In the genomic region with DNA sequence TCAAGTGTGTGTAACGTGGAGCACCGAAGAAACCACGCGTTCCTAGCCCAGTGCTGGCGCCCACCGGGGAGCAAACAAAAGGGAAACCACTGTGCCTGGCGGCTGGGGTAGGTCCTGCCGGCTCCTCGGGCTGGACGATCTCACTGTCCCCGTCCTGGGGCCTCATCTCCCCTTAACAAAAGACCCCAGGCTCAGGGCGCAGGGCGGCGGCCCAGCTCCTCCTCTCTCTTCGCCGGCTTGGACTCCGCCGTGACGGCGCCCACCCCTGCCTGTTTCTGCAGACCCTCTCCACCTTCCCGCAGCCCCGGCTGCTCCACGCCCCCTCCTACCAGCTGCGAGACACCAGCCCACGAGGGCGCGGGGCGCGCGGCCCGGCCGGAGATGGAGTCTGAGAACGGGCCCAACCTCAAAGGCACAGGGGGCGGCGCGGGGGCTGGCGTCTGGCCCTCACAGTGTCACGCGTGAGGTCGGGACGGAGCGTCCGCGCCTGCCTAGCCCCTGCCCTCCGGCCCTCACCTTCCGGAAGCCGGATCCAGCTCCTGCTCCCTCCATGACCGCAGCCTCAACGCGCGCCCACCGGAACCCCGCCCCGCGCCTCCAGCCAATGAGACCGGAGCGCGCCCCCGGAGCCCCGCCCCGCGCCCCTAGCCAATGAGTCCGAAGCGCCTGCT, we compare ENCODE assay signal across 8 cellular contexts. TPM values are rescaled to one million over a fixed set of nuclear protein-coding genes. Genes with fewer than 3 reads are reported as not detected.
DNase-seq lines count a peak whose midpoint lies in the region; ATAC-seq and TF ChIP-seq lines count a peak whose summit lies in the region.

Gene CENPX (minus strand): TSS at position 569 of the 671 bp plus-strand sequence. CDS start 17 bp downstream, at position 552.

- H3K27ac ChIP-seq in KMS-11 (peak within 1 kb of the TSS; percentile 26), mammary epithelial cell (ENCODE audit: insufficient read depth, low read depth, low read length) (peak within 1 kb of the TSS; percentile 15), lung (ENCODE audit: low read depth in 1 of 2, low read length in 1 of 2) (peak within 1 kb of the TSS; percentile 84 to 88)

- no peak for TF ChIP-seq CTCF in KMS-11 (conservative IDR thresholded peaks at IDR 0.05; ENCODE audit: low read depth, low read length)
- TF ChIP-seq CTCF in mammary epithelial cell (conservative IDR thresholded peaks at IDR 0.05 in 1 of 2, IDR thresholded peaks at IDR 0.05 in 1 of 2; ENCODE audit: extremely low read depth in 1 of 2, insufficient read depth in 1 of 2, low read depth in 1 of 2, low read length in 2 of 2), result no peak
- TF ChIP-seq CTCF in lung (IDR thresholded peaks at IDR 0.05; ENCODE audit: control extremely low read depth, extremely low read depth), result no peak
- no peak for TF ChIP-seq CTCF in type B pancreatic cell (conservative IDR thresholded peaks at IDR 0.05)
- no peak for TF ChIP-seq CTCF in GM10266 (IDR thresholded peaks at IDR 0.05; ENCODE audit: control insufficient read depth, insufficient read depth, low read depth, missing control alignments)

- H3K79me2 ChIP-seq in KMS-11 (ENCODE audit: insufficient read depth, low read depth) (peaks cover 6% of the 10 kb centered on the region; the same call in 1 of the 2 replicates), mammary epithelial cell (ENCODE audit: insufficient read depth, low read length) (peaks cover 26% of the 10 kb centered on the region)

- H3K36me3 Mint-ChIP-seq in type B pancreatic cell, result no peaks in the 10 kb centered on the region

- intact Hi-C loops in mammary epithelial cell (cut with micrococcal nuclease), result loop anchor here (5.0 kb wide), 3 partner anchors 45 to 310 kb away; partner anchors contain the start of genes ARHGDIA, ASPSCR1 and SLC25A10

- no peaks in the 10 kb centered on the region for H4K20me1 ChIP-seq in KMS-11 (ENCODE audit: insufficient read depth)
- H4K20me1 ChIP-seq in mammary epithelial cell (ENCODE audit: insufficient read depth, low read length), result peaks cover 3% of the 10 kb centered on the region

- dilution Hi-C loops in mammary epithelial cell (cut with HindIII; ENCODE audit: low sequenced_read_pairs), result no loop called here

- DNase-seq in mammary epithelial cell, result no peak
- no peak for DNase-seq in lung (ENCODE audit: low spot score)
- DNase-seq in type B pancreatic cell (ENCODE audit: extremely low spot score, unreplicated experiment), result no peak
- DNase-seq in NCI-H69 (lab: John Stamatoyannopoulos, UW), result no peak
- no peak for DNase-seq in HUDEP-2 (lab: John Stamatoyannopoulos, UW; ENCODE audit: unreplicated experiment in 76 of 76)
- DNase-seq in GM10266 (ENCODE audit: extremely low spot score), result no peak

- H3K27me3 Mint-ChIP-seq in type B pancreatic cell, result no peaks in the 10 kb centered on the region

- H3K4me2 ChIP-seq in KMS-11 (peak within 1 kb of the TSS; percentile 84), mammary epithelial cell (ENCODE audit: insufficient read depth, low read depth, low read length) (peak within 1 kb of the TSS; percentile 96)

- 3% methylated on average over 34 of the region's 64 CpGs for WGBS in mammary epithelial cell (ENCODE audit: low coverage, missing lambda C conversion rate)
- WGBS in lung, 2 donors, result 1% methylated on average over 61 to 64 of the region's 64 CpGs

- H2AFZ ChIP-seq in KMS-11 (ENCODE audit: low read depth), result peak within 1 kb of the TSS; percentile 80
- H2AFZ ChIP-seq in mammary epithelial cell (ENCODE audit: low read depth, low read length), result peak within 1 kb of the TSS; percentile 89

- peak within 1 kb of the TSS; percentile 22 for H3K4me3 ChIP-seq in KMS-11 (IDR thresholded peaks at IDR 0.05; ENCODE audit: insufficient read depth, low read depth, low read length)
- peak within 1 kb of the TSS; percentile 63 to 92 (median 88) for H3K4me3 ChIP-seq in mammary epithelial cell (replicated peaks in 1 of 3; ENCODE audit: insufficient read depth in 1 of 3, low read depth in 2 of 3, low read length in 3 of 3)
- H3K4me3 ChIP-seq in lung, result peak within 1 kb of the TSS; percentile 86

- H3K9me3 Mint-ChIP-seq in type B pancreatic cell, result no peaks in the 10 kb centered on the region

- H3K36me3 ChIP-seq in KMS-11 (ENCODE audit: insufficient read depth), result no peaks in the 10 kb centered on the region
- H3K36me3 ChIP-seq in mammary epithelial cell (ENCODE audit: insufficient read depth, low read length), result peaks cover 3% of the 10 kb centered on the region
- peaks cover 0 to 8% of the 10 kb centered on the region in 2 donors for H3K36me3 ChIP-seq in lung (ENCODE audit: control insufficient read depth in 2 of 2, insufficient read depth in 2 of 2, low read length in 2 of 2)

- peaks cover 12% of the 10 kb centered on the region for H3K4me1 Mint-ChIP-seq in type B pancreatic cell (ENCODE audit: unreplicated experiment)

- in situ Hi-C loops in mammary epithelial cell (cut with MboI; ENCODE audit: low sequenced_read_pairs in 2 of 2), result no loop called here

- peak within 1 kb of the TSS; percentile 77 for H3K27ac Mint-ChIP-seq in type B pancreatic cell

- peak; percentile 17 for ATAC-seq in GM18498 (IDR thresholded peaks at IDR 0.05; ENCODE audit: unreplicated experiment)
- ATAC-seq in lung (ENCODE audit: insufficient read depth, low FRiP score), result no peak

- CTCF ChIA-PET in mammary epithelial cell (lab: Charles Lee; ENCODE audit: low non-redundant PET), result interaction anchor here (0.7 to 1.8 kb wide), 4 partner anchors 15 to 231 kb away, joined by 5 to 19 read pairs (median 12); partner anchors contain the start of gene DCXR

- H3K9ac ChIP-seq in KMS-11 (peak within 1 kb of the TSS; percentile 75), mammary epithelial cell (ENCODE audit: insufficient read depth, low read length) (peak within 1 kb of the TSS; percentile 40)

- H3K27me3 ChIP-seq in KMS-11 (ENCODE audit: insufficient read depth, low read depth) (no peaks in the 10 kb centered on the region), mammary epithelial cell (ENCODE audit: insufficient read depth, low read length) (no peaks in the 10 kb centered on the region), lung (ENCODE audit: control insufficient read depth, insufficient read depth) (no peaks in the 10 kb centered on the region)

- peaks cover 6% of the 10 kb centered on the region for H3K4me1 ChIP-seq in KMS-11 (ENCODE audit: low read depth, poor library complexity, severe bottlenecking)
- H3K4me1 ChIP-seq in mammary epithelial cell (ENCODE audit: insufficient read depth, low read length), result peaks cover 32% of the 10 kb centered on the region
- peaks cover 10 to 12% of the 10 kb centered on the region in 2 donors for H3K4me1 ChIP-seq in lung (ENCODE audit: control insufficient read depth in 2 of 2, insufficient read depth in 2 of 2, low read length in 2 of 2)

- no TSS peak for BruUV-seq in mammary epithelial cell (replicated peaks; lab: Mats Ljungman, UMichigan)

- H3K9me3 ChIP-seq in mammary epithelial cell (replicated peaks; ENCODE audit: insufficient read depth, low read length) (no peaks in the 10 kb centered on the region), lung (ENCODE audit: control insufficient read depth in 2 of 2, insufficient read depth in 1 of 2, low read length in 1 of 2) (no peaks in the 10 kb centered on the region)

- H3K4me3 Mint-ChIP-seq in type B pancreatic cell, result peak within 1 kb of the TSS; percentile 87

RNA-seq across cellular contexts. Expression of gene CENPX, which starts in this region (rescaled TPM):
- total RNA-seq in mammary epithelial cell, result 10 to 100 TPM in 1 of 2 donors, 1 to 10 TPM in 1; 6.8 to 62.8 TPM
- 102 TPM for polyA plus RNA-seq in mammary epithelial cell
- polyA minus RNA-seq in mammary epithelial cell, result 9.9 TPM
- total RNA-seq in lung, result 10 to 100 TPM; 21.5 to 86.9 TPM
- 100 to 1,000 TPM; 116 to 121 TPM for polyA plus RNA-seq in lung
- total RNA-seq in type B pancreatic cell (ENCODE audit: low replicate concordance), result 60.4 and 69.3 TPM in 2 replicates

Comparison
In these comparisons a context has a peak if more than half of its experiments do, and no peak if none do; other contexts are left out.
1. H3K27ac ChIP-seq: peak in every context shown above with its lines; median percentile 86 in lung; 26 in KMS-11; 15 in mammary epithelial cell.
2. H3K4me3 ChIP-seq: peak in every context shown above with its lines; median percentile 88 in mammary epithelial cell; 86 in lung; 22 in KMS-11.